In the genomic region with DNA sequence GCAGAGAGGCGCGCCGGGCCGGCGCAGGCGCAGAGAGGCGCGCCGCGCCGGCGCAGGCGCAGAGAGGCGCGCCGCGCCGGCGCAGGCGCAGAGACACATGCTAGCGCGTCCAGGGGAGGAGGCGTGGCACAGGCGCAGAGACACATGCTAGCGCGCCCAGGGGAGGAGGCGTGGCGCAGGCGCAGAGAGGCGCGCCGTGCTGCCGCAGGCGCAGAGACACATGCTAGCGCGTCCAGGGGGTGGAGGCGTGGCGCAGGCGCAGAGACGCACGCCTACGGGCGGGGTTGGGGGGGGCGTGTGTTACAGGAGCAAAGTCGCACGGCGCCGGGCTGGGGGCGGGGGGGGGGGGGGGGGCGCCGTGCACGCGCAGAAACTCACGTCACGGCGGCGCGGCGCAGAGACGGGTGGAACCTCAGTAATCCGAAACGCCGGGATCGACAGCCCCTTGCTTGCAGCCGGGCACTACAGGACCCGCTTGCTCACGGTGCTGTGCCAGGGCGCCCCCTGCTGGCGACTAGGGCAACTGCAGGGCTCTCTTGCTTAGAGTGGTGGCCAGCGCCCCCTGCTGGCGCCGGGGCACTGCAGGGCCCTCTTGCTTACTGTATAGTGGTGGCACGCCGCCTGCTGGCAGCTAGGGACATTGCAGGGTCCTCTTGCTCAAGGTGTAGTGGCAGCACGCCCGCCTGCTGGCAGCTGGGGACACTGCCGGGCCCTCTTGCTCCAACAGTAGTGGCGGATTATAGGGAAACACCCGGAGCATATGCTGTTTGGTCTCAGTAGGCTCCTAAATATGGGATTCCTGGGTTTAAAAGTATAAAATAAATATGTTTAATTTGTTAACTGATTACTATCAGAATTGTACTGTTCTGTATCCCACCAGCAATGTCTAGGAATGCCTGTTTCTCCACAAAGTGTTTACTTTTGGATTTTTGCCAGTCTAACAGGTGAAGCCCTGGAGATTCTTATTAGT, we compare ENCODE assay signal across 8 cellular contexts.
A peak's percentile ranks its signal among the peaks of the same experiment; 100 is the strongest.
DNase-seq lines count a peak whose midpoint lies in the region; ATAC-seq, FAIRE-seq and TF ChIP-seq lines count a peak whose summit lies in the region.
"Not testable (repeated sequence)": the region's sequence is repeated elsewhere in the genome, so short reads cannot be mapped to it uniquely, and the experiment has no call there.

No MANE protein-coding gene starts in this region.

- H3K4me3 Mint-ChIP-seq in activated T-cell treated with anti-CD3 and anti-CD28 coated beads, Interleukin-2, amount 50 U/mL, for 24 hours; naive thymus-derived CD8-positive, alpha-beta T cell: not testable (repeated sequence)

- DNase-seq in A673 (ENCODE audit: low spot score) (peak; percentile 79), H54 (ENCODE audit: insufficient read length, low spot score) (peak; percentile 9), RWPE2 (ENCODE audit: low spot score) (peak; percentile 66), cerebellar cortex (ENCODE audit: low spot score) (peak; percentile 48), heart right ventricle (peak; percentile 52 to 63)
- peak; percentile 60 for DNase-seq in activated T-cell treated with anti-CD3 and anti-CD28 coated beads, Interleukin-2, amount 50 U/mL, for 24 hours
- peak in 9 of 10 donors; percentile 32 to 79 (median 45) for DNase-seq in naive thymus-derived CD8-positive, alpha-beta T cell
- peak; percentile 19 for DNase-seq in stimulated activated CD4-positive, alpha-beta T cell treated with anti-CD3 and anti-CD28 coated beads, Interleukin-2, amount 100 ng/mL, for 4 hours (ENCODE audit: low read depth)

- H3K27ac Mint-ChIP-seq in activated T-cell treated with anti-CD3 and anti-CD28 coated beads, Interleukin-2, amount 50 U/mL, for 24 hours; naive thymus-derived CD8-positive, alpha-beta T cell: not testable (repeated sequence)

- H3K9me3 Mint-ChIP-seq in activated T-cell treated with anti-CD3 and anti-CD28 coated beads, Interleukin-2, amount 50 U/mL, for 24 hours; naive thymus-derived CD8-positive, alpha-beta T cell: not testable (repeated sequence)

- not testable (repeated sequence) for H3K9me3 ChIP-seq in A673 (ENCODE audit: low read depth, low read length, poor library complexity, severe bottlenecking); RWPE2 (ENCODE audit: severe bottlenecking); heart right ventricle

- not testable (repeated sequence) for TF ChIP-seq CTCF in A673 (conservative IDR thresholded peaks at IDR 0.05; ENCODE audit: low read depth, low read length); RWPE2 (IDR thresholded peaks at IDR 0.05; ENCODE audit: poor library complexity, severe bottlenecking)
- peak in 5 of 9 donors; percentile 12 to 31 (median 25) for TF ChIP-seq CTCF in heart right ventricle (IDR thresholded peaks at IDR 0.05)

- intact Hi-C loops in A673 (cut with micrococcal nuclease; ENCODE audit: unreplicated experiment); heart right ventricle (cut with DNase I): not testable (repeated sequence)

- H3K36me3 ChIP-seq in A673 (ENCODE audit: insufficient read depth, low read length, poor library complexity, severe bottlenecking); RWPE2 (ENCODE audit: low read depth); heart right ventricle: not testable (repeated sequence)

- CTCF ChIA-PET in A673 (lab: Charles Lee) = not testable (repeated sequence)

- not testable (repeated sequence) for H3K27me3 ChIP-seq in A673 (replicated peaks; ENCODE audit: insufficient read depth, low read depth, low read length, poor library complexity); RWPE2 (ENCODE audit: insufficient read depth, poor library complexity, severe bottlenecking); heart right ventricle

- H3K27me3 Mint-ChIP-seq in activated T-cell treated with anti-CD3 and anti-CD28 coated beads, Interleukin-2, amount 50 U/mL, for 24 hours; naive thymus-derived CD8-positive, alpha-beta T cell: not testable (repeated sequence)

- H3K27ac ChIP-seq in A673 (ENCODE audit: low read depth, low read length, poor library complexity, severe bottlenecking); RWPE2 (ENCODE audit: poor library complexity, severe bottlenecking); heart right ventricle: not testable (repeated sequence)

- not testable (repeated sequence) for H3K4me1 Mint-ChIP-seq in activated T-cell treated with anti-CD3 and anti-CD28 coated beads, Interleukin-2, amount 50 U/mL, for 24 hours (ENCODE audit: low read depth); naive thymus-derived CD8-positive, alpha-beta T cell

- H3K4me1 ChIP-seq in A673 (ENCODE audit: insufficient read depth, low read length, poor library complexity, severe bottlenecking); RWPE2 (ENCODE audit: insufficient read depth, poor library complexity, severe bottlenecking); heart right ventricle: not testable (repeated sequence)

- H3K36me3 Mint-ChIP-seq in activated T-cell treated with anti-CD3 and anti-CD28 coated beads, Interleukin-2, amount 50 U/mL, for 24 hours (ENCODE audit: low read depth); naive thymus-derived CD8-positive, alpha-beta T cell: not testable (repeated sequence)

- FAIRE-seq in H54 (lab: Jason Lieb, UNC) = not testable (repeated sequence)

- 71 to 79% methylated on average over 42 to 63 of the region's 79 CpGs for WGBS in heart right ventricle, 2 donors

- TF ChIP-seq POLR2A in H54 (IDR thresholded peaks at IDR 0.05; ENCODE audit: low read depth, low read length) = not testable (repeated sequence)

- H3K4me3 ChIP-seq in A673 (ENCODE audit: low read depth, low read length, poor library complexity, severe bottlenecking); RWPE2 (ENCODE audit: severe bottlenecking); heart right ventricle: not testable (repeated sequence)

- not testable (repeated sequence) for BruUV-seq in A673 (replicated peaks; lab: Mats Ljungman, UMichigan)

- ATAC-seq in RWPE2 (ENCODE audit: low read depth) = not testable (repeated sequence)
- ATAC-seq in heart right ventricle = peak in 2 of 8 donors; percentile 73 to 98
- peak in 1 of 2 donors; percentile 42 for ATAC-seq in naive thymus-derived CD8-positive, alpha-beta T cell

- POLR2A ChIA-PET in A673 (lab: Charles Lee; ENCODE audit: low non-redundant PET); naive thymus-derived CD8-positive, alpha-beta T cell (lab: Charles Lee): not testable (repeated sequence)

Comparison
In these comparisons a context has a peak if more than half of its experiments do, and no peak if none do; other contexts are left out.
1. DNase-seq: peak in every context shown above with its lines; median percentile 79 in A673; 66 in RWPE2; 60 in activated T-cell treated with anti-CD3 and anti-CD28 coated beads, Interleukin-2, amount 50 U/mL, for 24 hours; 58 in heart right ventricle; 48 in cerebellar cortex; 45 in naive thymus-derived CD8-positive, alpha-beta T cell; 19 in stimulated activated CD4-positive, alpha-beta T cell treated with anti-CD3 and anti-CD28 coated beads, Interleukin-2, amount 100 ng/mL, for 4 hours; 9 in H54.